ENCODE assay signal across 8 cellular contexts in the genomic region with DNA sequence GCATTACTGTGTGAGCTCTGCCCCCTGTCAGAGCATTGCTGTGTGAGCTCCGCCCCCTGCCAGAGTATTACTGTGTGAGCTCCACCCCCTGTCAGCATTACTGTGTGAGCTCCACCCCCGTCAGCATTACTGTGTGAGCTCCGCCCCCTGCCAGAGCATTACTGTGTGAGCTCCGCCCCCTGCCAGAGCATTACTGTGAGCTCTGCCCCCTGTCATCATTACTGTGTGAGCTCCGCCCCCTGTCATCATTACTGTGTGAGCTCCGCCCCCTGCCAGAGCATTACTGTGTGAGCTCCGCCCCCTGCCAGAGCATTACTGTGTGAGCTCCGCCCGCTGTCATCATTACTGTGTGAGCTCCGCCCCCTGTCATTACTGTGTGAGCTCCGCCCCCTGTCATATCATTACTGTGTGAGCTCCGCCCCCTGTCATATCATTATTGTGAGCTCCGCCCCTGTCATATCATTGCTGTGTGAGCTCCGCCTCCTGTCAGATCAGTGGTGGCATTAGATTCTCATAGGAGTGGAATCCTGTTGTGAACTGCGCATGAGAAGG. TPM values are rescaled to one million over a fixed set of nuclear protein-coding genes. Genes with fewer than 3 reads are reported as not detected.
DNase-seq lines count a peak whose midpoint lies in the region; ATAC-seq and TF ChIP-seq lines count a peak whose summit lies in the region.
"Not testable (repeated sequence)": the region's sequence is repeated elsewhere in the genome, so short reads cannot be mapped to it uniquely, and the experiment has no call there.

No MANE protein-coding gene starts in this region.

- not testable (repeated sequence) for H3K9me3 Mint-ChIP-seq in activated naive CD8-positive, alpha-beta T cell (ENCODE audit: low read depth)

- not testable (repeated sequence) for H3K4me3 Mint-ChIP-seq in activated naive CD8-positive, alpha-beta T cell

- H3K36me3 Mint-ChIP-seq in activated naive CD8-positive, alpha-beta T cell: peaks cover 21% of the 10 kb centered on the region

- not testable (repeated sequence) for H3K27me3 ChIP-seq in RWPE2 (ENCODE audit: insufficient read depth, poor library complexity, severe bottlenecking); gastroesophageal sphincter

- not testable (repeated sequence) for H3K27ac ChIP-seq in RWPE2 (ENCODE audit: poor library complexity, severe bottlenecking)
- peak overlapping the region in 3 of 4 donors; percentile 73 to 75 (median 74) for H3K27ac ChIP-seq in gastroesophageal sphincter

- TF ChIP-seq EP300 in gastroesophageal sphincter (IDR thresholded peaks at IDR 0.05): not testable (repeated sequence)

- ATAC-seq in RWPE2 (ENCODE audit: low read depth): 0 out of 3 replicates have a peak, but pooled peaks have one; percentile 27
- not testable (repeated sequence) for ATAC-seq in gastroesophageal sphincter

- H3K27me3 Mint-ChIP-seq in activated naive CD8-positive, alpha-beta T cell: not testable (repeated sequence)

- not testable (repeated sequence) for H3K4me1 Mint-ChIP-seq in activated naive CD8-positive, alpha-beta T cell (ENCODE audit: low read depth)

- H3K4me3 ChIP-seq in RWPE2 (ENCODE audit: severe bottlenecking); gastroesophageal sphincter: not testable (repeated sequence)

- H3K27ac Mint-ChIP-seq in activated naive CD8-positive, alpha-beta T cell: peak overlapping the region; percentile 66

- TF ChIP-seq CTCF in RWPE2 (IDR thresholded peaks at IDR 0.05; ENCODE audit: poor library complexity, severe bottlenecking); gastroesophageal sphincter (IDR thresholded peaks at IDR 0.05): not testable (repeated sequence)

- not testable (repeated sequence) for TF ChIP-seq POLR2A in gastroesophageal sphincter (IDR thresholded peaks at IDR 0.05)

- WGBS in gastroesophageal sphincter (ENCODE audit: low coverage in 1 of 2), 2 donors: 72 to 75% methylated on average over 1 to 2 of the region's 15 CpGs

- not testable (repeated sequence) for H3K36me3 ChIP-seq in RWPE2 (ENCODE audit: low read depth)
- H3K36me3 ChIP-seq in gastroesophageal sphincter: peaks cover 0 to 75% of the 10 kb centered on the region in 2 donors

- not testable (repeated sequence) for H3K9me3 ChIP-seq in RWPE2 (ENCODE audit: severe bottlenecking); gastroesophageal sphincter

- intact Hi-C loops in posterior vena cava (cut with DNase I): not testable (repeated sequence)

- H3K4me1 ChIP-seq in RWPE2 (ENCODE audit: insufficient read depth, poor library complexity, severe bottlenecking): not testable (repeated sequence)
- peaks cover 0 to 26% (median 3%) of the 10 kb centered on the region in 3 donors for H3K4me1 ChIP-seq in gastroesophageal sphincter

- DNase-seq in CD1c-positive myeloid dendritic cell (ENCODE audit: extremely low spot score): peak; percentile 50
- DNase-seq in HuH-7.5 (ENCODE audit: low spot score): peak; percentile 3
- DNase-seq in RWPE2 (ENCODE audit: low spot score): not testable (repeated sequence)
- peak; percentile 55 to 68 for DNase-seq in activated CD4-positive, alpha-beta T cell treated with anti-CD3 and anti-CD28 coated beads, Interleukin-2, amount 50 U/mL, for 48 hours
- peak; percentile 65 for DNase-seq in posterior vena cava (ENCODE audit: low spot score)
- peak; percentile 29 to 60 for DNase-seq in stimulated activated CD8-positive, alpha-beta memory T cell treated with anti-CD3 and anti-CD28 coated beads, Interleukin-15, amount 100 ng/mL, for 48 hours (ENCODE audit: low read depth in 2 of 2)

RNA-seq across cellular contexts. Expression of gene MUC20, which starts 33.5 kb away (rescaled TPM):
- total RNA-seq in gastroesophageal sphincter: 1 to 10 TPM; 2.0 to 7.7 (median 4.8) TPM
- 1 to 10 TPM; 3.8 to 9.4 TPM for total RNA-seq in posterior vena cava
